ENCODE assay signal across 9 cellular contexts in genomic region chr6:158060447-158061360, GRCh38.
A peak's percentile ranks its signal among the peaks of the same experiment; 100 is the strongest.
DNase-seq lines count a peak whose midpoint lies in the region; ATAC-seq, FAIRE-seq and TF ChIP-seq lines count a peak whose summit lies in the region.
"Had no signal": no experiment of that assay in that cellular context is flagged by ENCODE, and none has a peak within 500 bp of the region (broad histone marks: within the 10 kb centered on the region; RNA-seq: fewer than 3 reads in every experiment).

No MANE protein-coding gene starts in this region.

- 0 out of 2 replicates have a peak, but pooled peaks cover 4% of the 10 kb centered on the region for H4K20me1 ChIP-seq in K562 (replicated peaks; ENCODE audit: control insufficient read depth, insufficient read depth, low read length)

- no peak for TF ChIP-seq EP300 in K562 (IDR thresholded peaks at IDR 0.05; ENCODE audit: low read length)

- FAIRE-seq in K562 (lab: Jason Lieb, UNC) = no peak

- POLR2A ChIA-PET in CD8-positive, alpha-beta T cell (lab: Charles Lee) = interaction anchor here (1.2 to 1.6 kb wide), 2 partner anchors 10 to 15 kb away, joined by 3 read pairs; no protein-coding TSS in a partner anchor
- POLR2A ChIA-PET in K562 (lab: Yijun Ruan, JAX) = interaction anchor here (1.2 to 4.4 kb wide), 4 partner anchors 9 to 22 kb away, joined by 3 to 28 read pairs (median 4); no protein-coding TSS in a partner anchor

- H3K9me3 Mint-ChIP-seq in CD8-positive, alpha-beta T cell = no peaks in the 10 kb centered on the region
- no peaks in the 10 kb centered on the region for H3K9me3 Mint-ChIP-seq in stimulated activated naive B cell treated with anti-CD40 and anti-IgM and Interleukin-4, amounts not matched to agents 10 μg/mL and 1 μg/mL and 100 μg/mL, for 72 hours
- H3K9me3 Mint-ChIP-seq: memory B cell had no signal

- H3K4me1 Mint-ChIP-seq in CD8-positive, alpha-beta T cell (ENCODE audit: low read depth) = peaks cover 17% of the 10 kb centered on the region
- H3K4me1 Mint-ChIP-seq in stimulated activated naive B cell treated with anti-CD40 and anti-IgM and Interleukin-4, amounts not matched to agents 10 μg/mL and 1 μg/mL and 100 μg/mL, for 72 hours = peaks cover 11 to 12% of the 10 kb centered on the region in 2 donors

- intact Hi-C loops in CD8-positive, alpha-beta T cell (cut with DNase I, micrococcal nuclease) = no loop called here
- intact Hi-C loops in K562 (cut with micrococcal nuclease) = no loop called here

- no peak overlapping the region for H2AFZ ChIP-seq in K562 (ENCODE audit: low read depth, low read length)

- H3K27ac Mint-ChIP-seq in CD8-positive, alpha-beta T cell = peak overlapping the region; percentile 55
- H3K27ac Mint-ChIP-seq in stimulated activated naive B cell treated with anti-CD40 and anti-IgM and Interleukin-4, amounts not matched to agents 10 μg/mL and 1 μg/mL and 100 μg/mL, for 72 hours = peak overlapping the region; percentile 34
- H3K27ac Mint-ChIP-seq: memory B cell had no signal

- no peak overlapping the region for H3K4me2 ChIP-seq in K562 (ENCODE audit: insufficient read depth, low read length)

- no peaks in the 10 kb centered on the region for H3K9me1 ChIP-seq in K562 (ENCODE audit: control insufficient read depth, insufficient read depth, low read length)

- BruUV-seq in K562 (replicated peaks; lab: Mats Ljungman, UMichigan) = no TSS peak

- no peaks in the 10 kb centered on the region for H3K79me2 ChIP-seq in K562 (ENCODE audit: control insufficient read depth, insufficient read depth, low read length)

- H3K36me3 Mint-ChIP-seq in CD8-positive, alpha-beta T cell = peaks cover 41% of the 10 kb centered on the region
- H3K36me3 Mint-ChIP-seq in stimulated activated naive B cell treated with anti-CD40 and anti-IgM and Interleukin-4, amounts not matched to agents 10 μg/mL and 1 μg/mL and 100 μg/mL, for 72 hours = peaks cover 51 to 68% of the 10 kb centered on the region in 2 donors

- TF ChIP-seq POLR2A in NB4 (IDR thresholded peaks at IDR 0.05; ENCODE audit: extremely low read depth, insufficient read length) (no peak), K562 (conservative IDR thresholded peaks at IDR 0.05) (no peak)

- H3K4me1 ChIP-seq in CD8-positive, alpha-beta T cell (ENCODE audit: insufficient read depth, low read length) = peaks cover 27% of the 10 kb centered on the region
- H3K4me1 ChIP-seq in K562 (replicated peaks in 1 of 2; ENCODE audit: control insufficient read depth in 2 of 2, insufficient read depth in 2 of 2, low read length in 2 of 2) = peaks cover 0 to 19% of the 10 kb centered on the region in 2 experiments; a peak in 1 of 5 replicates

- peaks cover 2% of the 10 kb centered on the region for H3K36me3 ChIP-seq in CD8-positive, alpha-beta T cell (ENCODE audit: insufficient read depth, low read length)
- H3K36me3 ChIP-seq in K562 (ENCODE audit: control insufficient read depth, insufficient read depth, low read length) (peaks cover 22% of the 10 kb centered on the region; the same call in 2 of the 3 replicates), H7 (replicated peaks; ENCODE audit: control insufficient read depth, insufficient read depth, low read length) (no peaks in the 10 kb centered on the region; the same call in 1 of the 2 replicates)

- CTCF ChIA-PET in CD8-positive, alpha-beta T cell (lab: Charles Lee) = interaction anchor here (0.9 to 4.3 kb wide), 3 partner anchors 11 to 35 kb away, joined by 4 to 24 read pairs (median 5); no protein-coding TSS in a partner anchor
- CTCF ChIA-PET in K562 (lab: Yijun Ruan, JAX; ENCODE audit: low intra/inter-chr PET ratio) = no interaction called here

- in situ Hi-C loops in K562 (cut with MboI) (no loop called here), GM13976 (cut with MboI; ENCODE audit: low sequenced_read_pairs, unreplicated experiment) (no loop called here)

- H3K9me3 ChIP-seq in CD8-positive, alpha-beta T cell (ENCODE audit: low read length) = no peaks in the 10 kb centered on the region
- H3K9me3 ChIP-seq in K562 (replicated peaks; ENCODE audit: control insufficient read depth, insufficient read depth, low read depth, low read length) = no peaks in the 10 kb centered on the region

- no peak for DNase-seq in CD8-positive, alpha-beta T cell
- peak; percentile 44 for DNase-seq in NB4 (ENCODE audit: low read depth)
- no peak for DNase-seq in K562 (ENCODE audit: extremely low read depth in 1 of 4, low spot score in 3 of 4)
- peak; percentile 89 for DNase-seq in iris pigment epithelial cell (ENCODE audit: low read depth)
- no peak for DNase-seq in stimulated activated naive B cell treated with anti-CD40 and anti-IgM and Interleukin-4, amounts not matched to agents 10 μg/mL and 1 μg/mL and 100 μg/mL, for 72 hours
- DNase-seq in H7 = no peak
- DNase-seq in GM13976 (ENCODE audit: low spot score) = no peak

- no peaks in the 10 kb centered on the region for H3K27me3 Mint-ChIP-seq in CD8-positive, alpha-beta T cell (ENCODE audit: low read depth)
- no peaks in the 10 kb centered on the region for H3K27me3 Mint-ChIP-seq in stimulated activated naive B cell treated with anti-CD40 and anti-IgM and Interleukin-4, amounts not matched to agents 10 μg/mL and 1 μg/mL and 100 μg/mL, for 72 hours
- H3K27me3 Mint-ChIP-seq: memory B cell had no signal

- H3K27ac ChIP-seq in CD8-positive, alpha-beta T cell (ENCODE audit: low read depth, low read length) = no peak overlapping the region
- H3K27ac ChIP-seq in K562 (ENCODE audit: extremely low read depth, low read depth, low read length) = no peak overlapping the region

- no peak overlapping the region for H3K9ac ChIP-seq in K562 (ENCODE audit: insufficient read depth in 1 of 2, low read depth in 2 of 2, low read length in 2 of 2)

- WGBS in K562 (ENCODE audit: insufficient coverage, low coverage, missing lambda C conversion rate) = 80% methylated on average over 12 of the region's 12 CpGs

- no peaks in the 10 kb centered on the region for H3K27me3 ChIP-seq in CD8-positive, alpha-beta T cell (ENCODE audit: insufficient read depth, low read length)
- H3K27me3 ChIP-seq in K562 (ENCODE audit: control insufficient read depth in 2 of 2, insufficient read depth in 2 of 2, low read length in 2 of 2) (no peaks in the 10 kb centered on the region), H7 (ENCODE audit: control insufficient read depth, insufficient read depth, low read length) (no peaks in the 10 kb centered on the region)

- no peak for TF ChIP-seq CTCF in CD8-positive, alpha-beta T cell (IDR thresholded peaks at IDR 0.05)
- no peak for TF ChIP-seq CTCF in NB4 (IDR thresholded peaks at IDR 0.05; ENCODE audit: low read depth, low read length)
- no peak for TF ChIP-seq CTCF in K562 (IDR thresholded peaks at IDR 0.05 in 2 of 3, conservative IDR thresholded peaks at IDR 0.05 in 1 of 3; ENCODE audit: insufficient read depth in 2 of 3, low read depth in 1 of 3, low read length in 3 of 3)
- no peak for TF ChIP-seq CTCF in GM13976 (IDR thresholded peaks at IDR 0.05; ENCODE audit: borderline replicate concordance, control extremely low read depth, extremely low read depth, insufficient read depth, missing control alignments)

- H3K4me3 Mint-ChIP-seq in CD8-positive, alpha-beta T cell = no peak overlapping the region
- H3K4me3 Mint-ChIP-seq in stimulated activated naive B cell treated with anti-CD40 and anti-IgM and Interleukin-4, amounts not matched to agents 10 μg/mL and 1 μg/mL and 100 μg/mL, for 72 hours = no peak overlapping the region
- H3K4me3 Mint-ChIP-seq: memory B cell had no signal

- no peak for TF ChIP-seq RAD21 in K562 (CRISPR knock-in tag; conservative IDR thresholded peaks at IDR 0.05 in 1 of 2, IDR thresholded peaks at IDR 0.05 in 1 of 2)

- no peak overlapping the region for H3K4me3 ChIP-seq in CD8-positive, alpha-beta T cell (ENCODE audit: low read depth, low read length)
- H3K4me3 ChIP-seq in NB4 (ENCODE audit: low read depth, low read length) (no peak overlapping the region), K562 (no peak overlapping the region), H7 (ENCODE audit: insufficient read depth, low read depth, low read length) (no peak overlapping the region)

- no peak for ATAC-seq in CD8-positive, alpha-beta T cell
- no peak for ATAC-seq in K562
- no peak for ATAC-seq in stimulated activated naive B cell treated with anti-CD40 and anti-IgM and Interleukin-4, amounts not matched to agents 10 μg/mL and 1 μg/mL and 100 μg/mL, for 72 hours (replicated peaks)
- no peak for ATAC-seq in GM18870 (IDR thresholded peaks at IDR 0.05; ENCODE audit: unreplicated experiment)

TF ChIP-seq in K562, 482 proteins besides CTCF, POLR2A, EP300 and RAD21:
- TF ChIP-seq TAF15 (IDR thresholded peaks at IDR 0.05; ENCODE audit: low read depth, low read length) = no peak
- no peak for TF ChIP-seq RBM25 (IDR thresholded peaks at IDR 0.05; ENCODE audit: low read depth, low read length, severe bottlenecking)
- TF ChIP-seq ZNF696 (CRISPR knock-in tag; conservative IDR thresholded peaks at IDR 0.05) = no peak
- TF ChIP-seq DIDO1 (tag; IDR thresholded peaks at IDR 0.05; ENCODE audit: low read depth) = no peak
- TF ChIP-seq ELF1 (tag; IDR thresholded peaks at IDR 0.05) = peak; percentile 19; the same call in 1 of the 2 replicates
- TF ChIP-seq RFX1 (IDR thresholded peaks at IDR 0.05) = peak; percentile 72

Comparison
In these comparisons a context has a peak if more than half of its experiments do, and no peak if none do; other contexts are left out.
1. DNase-seq: peak in NB4 (single experiment) and iris pigment epithelial cell (single experiment); none in CD8-positive, alpha-beta T cell (0 of 7), K562 (0 of 4), stimulated activated naive B cell treated with anti-CD40 and anti-IgM and Interleukin-4, amounts not matched to agents 10 μg/mL and 1 μg/mL and 100 μg/mL, for 72 hours (single experiment), H7 (single experiment) and GM13976 (single experiment).